12 cellular contexts compared by ENCODE assay signal in the genomic region with DNA sequence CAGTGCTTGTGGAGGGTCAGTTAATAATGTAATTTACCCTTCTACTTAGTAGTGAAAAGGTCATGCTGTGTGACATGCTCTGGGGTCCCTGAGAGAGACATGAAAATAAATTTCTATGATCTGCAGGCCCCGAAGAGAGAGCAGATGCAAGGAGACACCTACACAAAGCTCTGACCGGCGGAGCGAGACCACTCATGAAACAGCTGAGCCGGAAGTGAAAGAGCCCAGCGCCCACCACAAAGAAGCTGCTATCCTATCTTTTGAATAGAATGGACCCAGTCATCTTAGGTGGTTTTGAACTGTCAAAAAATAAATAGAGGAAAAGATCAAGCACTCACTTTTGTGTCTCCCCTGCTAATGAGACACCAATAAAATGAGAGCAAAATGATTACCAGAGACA.
DNase-seq lines count a peak whose midpoint lies in the region; ATAC-seq lines count a peak whose summit lies in the region.
"Had no signal": no experiment of that assay in that cellular context is flagged by ENCODE, and none has a peak within 500 bp of the region (broad histone marks: within the 10 kb centered on the region; RNA-seq: fewer than 3 reads in every experiment).

No MANE protein-coding gene starts in this region.

- H3K4me1 Mint-ChIP-seq in CD4-positive, alpha-beta memory T cell = no peaks in the 10 kb centered on the region

- CTCF ChIA-PET in CD4-positive, alpha-beta memory T cell (lab: Charles Lee; ENCODE audit: partially characterized antibody) = no interaction called here

- no peak overlapping the region for H3K4me3 Mint-ChIP-seq in CD4-positive, alpha-beta memory T cell

- no peaks in the 10 kb centered on the region for H3K27me3 Mint-ChIP-seq in CD4-positive, alpha-beta memory T cell

- no peak overlapping the region for H3K27ac Mint-ChIP-seq in CD4-positive, alpha-beta memory T cell

- DNase-seq in DMS153 treated with DMSO at 0.1 percent for 48 hours (lab: John Stamatoyannopoulos, UW; ENCODE audit: unreplicated experiment) (peak; percentile 37), DMS153 (lab: John Stamatoyannopoulos, UW) (no peak), germinal center (ENCODE audit: low spot score) (peak; percentile 59), NCI-H2227 treated with DMSO at 0.1 percent for 48 hours (lab: John Stamatoyannopoulos, UW) (no peak), substantia nigra (lab: John Stamatoyannopoulos, UW) (no peak)
- DNase-seq in CD4-positive, alpha-beta memory T cell = no peak
- DNase-seq: GF-D8 had no signal

- H3K36me3 Mint-ChIP-seq in CD4-positive, alpha-beta memory T cell = no peaks in the 10 kb centered on the region

- no peaks in the 10 kb centered on the region for H3K27me3 ChIP-seq in CD4-positive, alpha-beta memory T cell (ENCODE audit: insufficient read depth, low read length)

- no peaks in the 10 kb centered on the region for H3K9me3 ChIP-seq in CD4-positive, alpha-beta memory T cell (ENCODE audit: control insufficient read depth in 1 of 2, low read length in 2 of 2)
- H3K9me3 ChIP-seq: prostate gland had no signal

- ATAC-seq in GM21723 (IDR thresholded peaks at IDR 0.05; ENCODE audit: unreplicated experiment) (peak; percentile 94), HG03354 (IDR thresholded peaks at IDR 0.05; ENCODE audit: poor library complexity, severe bottlenecking, unreplicated experiment) (peak; percentile 98)
- ATAC-seq: left lobe of liver had no signal

- intact Hi-C loops in CD4-positive, alpha-beta memory T cell (cut with micrococcal nuclease) = no loop called here

- no peaks in the 10 kb centered on the region for H3K36me3 ChIP-seq in CD4-positive, alpha-beta memory T cell (ENCODE audit: insufficient read depth, low read length)
- H3K36me3 ChIP-seq: prostate gland had no signal

- no peak overlapping the region for H3K27ac ChIP-seq in CD4-positive, alpha-beta memory T cell (ENCODE audit: low read depth, low read length)
- no peak overlapping the region for H3K27ac ChIP-seq in substantia nigra (ENCODE audit: low read depth, low read length, poor library complexity, severe bottlenecking)
- H3K27ac ChIP-seq: 22Rv1, prostate gland had no signal

- no peaks in the 10 kb centered on the region for H3K4me1 ChIP-seq in CD4-positive, alpha-beta memory T cell (ENCODE audit: insufficient read depth, low read length)
- H3K4me1 ChIP-seq: prostate gland had no signal

- no peak overlapping the region for H3K4me3 ChIP-seq in CD4-positive, alpha-beta memory T cell (ENCODE audit: low read length in 2 of 2)
- H3K4me3 ChIP-seq: prostate gland had no signal

- POLR2A ChIA-PET in CD4-positive, alpha-beta memory T cell (lab: Charles Lee; ENCODE audit: partially characterized antibody) = no interaction called here

- H3K9me3 Mint-ChIP-seq in CD4-positive, alpha-beta memory T cell = peaks cover 0 to 1% (median 0%) of the 10 kb centered on the region in 8 donors

Comparison
In these comparisons a context has a peak if more than half of its experiments do, and no peak if none do; other contexts are left out.
1. DNase-seq: peak in DMS153 treated with DMSO at 0.1 percent for 48 hours (single experiment) and germinal center (single experiment); none in DMS153 (single experiment), CD4-positive, alpha-beta memory T cell (0 of 5), NCI-H2227 treated with DMSO at 0.1 percent for 48 hours (single experiment) and substantia nigra (0 of 49).